ENCODE assay signal across 15 cellular contexts in the genomic region with DNA sequence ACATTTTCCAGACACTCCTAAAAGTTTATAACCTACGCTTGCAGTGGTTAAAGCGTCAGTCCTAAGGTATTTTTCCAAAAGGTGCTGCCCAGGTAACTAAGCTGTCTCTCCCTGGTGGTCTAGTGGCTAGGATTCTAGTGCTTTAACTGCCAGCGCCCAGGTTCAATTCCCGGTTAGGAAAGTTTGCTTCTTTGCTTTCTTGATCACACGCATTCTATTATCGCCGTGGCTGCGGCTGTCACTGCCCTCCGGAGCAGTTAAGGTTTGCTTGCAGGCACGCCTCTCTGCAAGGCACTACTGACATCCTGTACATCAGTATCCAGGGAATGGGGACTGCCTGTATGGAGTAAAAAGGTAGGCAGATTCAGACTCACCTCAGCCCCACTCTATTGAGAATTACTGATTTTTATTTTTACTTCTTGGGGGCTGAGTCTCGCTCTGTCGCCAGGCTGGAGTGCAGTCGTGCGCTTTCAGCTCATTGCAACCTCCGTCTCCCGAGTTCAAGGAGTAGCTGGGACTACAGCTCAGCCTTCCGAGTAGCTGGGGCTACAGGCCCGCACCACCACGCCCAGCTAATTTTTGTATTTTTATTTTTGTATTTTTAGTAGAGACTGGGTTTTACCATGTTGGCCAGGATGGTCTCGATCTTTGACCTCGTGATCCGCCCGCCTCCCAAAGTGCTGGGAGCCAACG. TPM values are rescaled to one million over a fixed set of nuclear protein-coding genes. Genes with fewer than 3 reads are reported as not detected.
DNase-seq lines count a peak whose midpoint lies in the region; ATAC-seq, FAIRE-seq and TF ChIP-seq lines count a peak whose summit lies in the region.
"Had no signal": no experiment of that assay in that cellular context is flagged by ENCODE, and none has a peak within 500 bp of the region (broad histone marks: within the 10 kb centered on the region; RNA-seq: fewer than 3 reads in every experiment).

No MANE protein-coding gene starts in this region.

- TF ChIP-seq POLR2A in HepG2 (IDR thresholded peaks at IDR 0.05; ENCODE audit: insufficient read depth in 1 of 2, low read depth in 2 of 2, low read length in 2 of 2) (no peak), right lobe of liver (IDR thresholded peaks at IDR 0.05) (no peak), thyroid gland (IDR thresholded peaks at IDR 0.05) (no peak)

- intact Hi-C loops in HepG2 (cut with micrococcal nuclease; ENCODE audit: unreplicated experiment), result no loop called here
- intact Hi-C loops in right lobe of liver (cut with DNase I), result no loop called here
- intact Hi-C loops in thyroid gland (cut with DNase I), result no loop called here

- POLR2A ChIA-PET in HepG2 (lab: Yijun Ruan, JAX), result no interaction called here

- H4K20me1 ChIP-seq in HepG2 (ENCODE audit: insufficient read depth, low read length) (no peaks in the 10 kb centered on the region), OCI-LY3 (ENCODE audit: insufficient read depth, low read length) (no peaks in the 10 kb centered on the region), hepatocyte (ENCODE audit: insufficient read depth, poor library complexity, severe bottlenecking) (no peaks in the 10 kb centered on the region)

- 78% methylated on average over 24 of the region's 24 CpGs for WGBS in HepG2 (ENCODE audit: low lambda C conversion rate)
- WGBS in right lobe of liver (ENCODE audit: insufficient coverage, low coverage, low lambda C conversion rate, missing lambda C conversion rate), result 70% methylated on average over 24 of the region's 24 CpGs
- WGBS in hepatocyte (ENCODE audit: low lambda C conversion rate, missing lambda C conversion rate), result 25% methylated on average over 24 of the region's 24 CpGs
- WGBS in thymus, result 77% methylated on average over 24 of the region's 24 CpGs
- WGBS in thyroid gland, 2 donors, result 80 to 83% methylated on average over 24 of the region's 24 CpGs

- no peaks in the 10 kb centered on the region for H3K36me3 ChIP-seq in HepG2 (replicated peaks in 1 of 2; ENCODE audit: control insufficient read depth in 1 of 2, insufficient read depth in 2 of 2, low read length in 2 of 2)
- H3K36me3 ChIP-seq in right lobe of liver, result no peaks in the 10 kb centered on the region
- no peaks in the 10 kb centered on the region for H3K36me3 ChIP-seq in OCI-LY3 (replicated peaks; ENCODE audit: low read depth, low read length)
- no peaks in the 10 kb centered on the region for H3K36me3 ChIP-seq in hepatocyte (replicated peaks; ENCODE audit: insufficient read depth, low read depth)
- H3K36me3 ChIP-seq in thymus (ENCODE audit: control insufficient read depth, insufficient read depth), result no peaks in the 10 kb centered on the region
- H3K36me3 ChIP-seq in thyroid gland, result no peaks in the 10 kb centered on the region
- H3K36me3 ChIP-seq: heart left ventricle, upper lobe of left lung had no signal

- ATAC-seq in HepG2 (peak; percentile 33; the same call in 1 of the 3 replicates), right lobe of liver (no peak), GM18858 (IDR thresholded peaks at IDR 0.05; ENCODE audit: unreplicated experiment) (no peak)
- ATAC-seq: sciatic nerve had no signal

- H3K9me3 ChIP-seq in HepG2 (ENCODE audit: low read length) (no peaks in the 10 kb centered on the region), right lobe of liver (no peaks in the 10 kb centered on the region), OCI-LY3 (ENCODE audit: insufficient read depth, low read length) (no peaks in the 10 kb centered on the region), hepatocyte (ENCODE audit: low read depth) (no peaks in the 10 kb centered on the region), thymus (ENCODE audit: control insufficient read depth) (no peaks in the 10 kb centered on the region), thyroid gland (no peaks in the 10 kb centered on the region)
- H3K9me3 ChIP-seq: heart left ventricle, upper lobe of left lung had no signal

- H3K79me2 ChIP-seq in HepG2 (ENCODE audit: insufficient read depth, low read length), result no peaks in the 10 kb centered on the region
- no peaks in the 10 kb centered on the region for H3K79me2 ChIP-seq in OCI-LY3 (ENCODE audit: low read length)
- H3K79me2 ChIP-seq in hepatocyte, result no peaks in the 10 kb centered on the region

- H3K4me1 ChIP-seq in HepG2 (ENCODE audit: insufficient read depth, low read length) (peaks cover 27% of the 10 kb centered on the region), right lobe of liver (no peaks in the 10 kb centered on the region), OCI-LY3 (ENCODE audit: low read length) (no peaks in the 10 kb centered on the region), hepatocyte (ENCODE audit: insufficient read depth) (no peaks in the 10 kb centered on the region), thymus (ENCODE audit: control insufficient read depth, insufficient read depth, low read length) (no peaks in the 10 kb centered on the region), thyroid gland (no peaks in the 10 kb centered on the region)
- H3K4me1 ChIP-seq: upper lobe of left lung had no signal

- H3K27me3 ChIP-seq in HepG2 (ENCODE audit: control insufficient read depth in 1 of 2, insufficient read depth in 2 of 2, low read length in 2 of 2) (no peaks in the 10 kb centered on the region), right lobe of liver (no peaks in the 10 kb centered on the region), OCI-LY3 (ENCODE audit: low read depth, low read length) (no peaks in the 10 kb centered on the region), hepatocyte (peaks cover 33% of the 10 kb centered on the region), thymus (ENCODE audit: control insufficient read depth, insufficient read depth) (peaks cover 2% of the 10 kb centered on the region), thyroid gland (no peaks in the 10 kb centered on the region)
- H3K27me3 ChIP-seq: upper lobe of left lung had no signal

- H3K9ac ChIP-seq in HepG2 (ENCODE audit: insufficient read depth, low read depth, low read length), result no peak overlapping the region
- H3K9ac ChIP-seq in OCI-LY3 (ENCODE audit: low read length), result peak overlapping the region; percentile 64

- no peak for TF ChIP-seq RAD21 in HepG2 (CRISPR knock-in tag; IDR thresholded peaks at IDR 0.05)

- H3K27ac ChIP-seq in HepG2 (ENCODE audit: extremely low read length, insufficient read depth, low read length) (no peak overlapping the region), right lobe of liver (no peak overlapping the region), OCI-LY3 (ENCODE audit: low read length) (no peak overlapping the region), hepatocyte (no peak overlapping the region), thymus (ENCODE audit: low read depth) (no peak overlapping the region), thyroid gland (no peak overlapping the region)
- H3K27ac ChIP-seq: heart left ventricle, upper lobe of left lung had no signal

- TF ChIP-seq EP300 in HepG2 (IDR thresholded peaks at IDR 0.05; ENCODE audit: low read depth in 2 of 2, low read length in 2 of 2) (no peak), HepG2 (CRISPR knock-in tag; IDR thresholded peaks at IDR 0.05; ENCODE audit: borderline replicate concordance) (no peak)

- CTCF ChIA-PET in HepG2 (lab: Yijun Ruan, JAX; ENCODE audit: low intra/inter-chr PET ratio, low total read pairs), result no interaction called here

- H2AFZ ChIP-seq in HepG2 (ENCODE audit: low read length) (no peak overlapping the region), OCI-LY3 (ENCODE audit: low read depth, low read length) (no peak overlapping the region), hepatocyte (no peak overlapping the region)

- no TSS peak for BruUV-seq in HepG2 (replicated peaks; lab: Mats Ljungman, UMichigan)

- H3K4me2 ChIP-seq in HepG2 (ENCODE audit: low read depth, low read length) (peak overlapping the region; percentile 15; the same call in 1 of the 2 replicates), OCI-LY3 (ENCODE audit: low read length) (peak overlapping the region; percentile 84), hepatocyte (peak overlapping the region; percentile 70)

- TF ChIP-seq CTCF in HepG2 (CRISPR knock-in tag; IDR thresholded peaks at IDR 0.05) (no peak), right lobe of liver (IDR thresholded peaks at IDR 0.05) (no peak), OCI-LY3 (IDR thresholded peaks at IDR 0.05; ENCODE audit: low read depth, low read length) (no peak), hepatocyte (IDR thresholded peaks at IDR 0.05; ENCODE audit: poor library complexity) (no peak), thyroid gland (IDR thresholded peaks at IDR 0.05) (no peak)

- no peak for DNase-seq in HepG2 (ENCODE audit: low spot score)
- no peak for DNase-seq in right lobe of liver
- peak; percentile 25 for DNase-seq in hepatocyte (ENCODE audit: low spot score)
- DNase-seq in thyroid gland, result no peak
- no peak for DNase-seq in NCI-H2171 (lab: John Stamatoyannopoulos, UW)
- DNase-seq: amniotic stem cell, heart left ventricle had no signal

- in situ Hi-C loops in HepG2 (cut with HindIII; ENCODE audit: extremely low pct_ligation_motif_present, low pct_unique_long_range_greater_than_20kb), result no loop called here

- H3K9me2 ChIP-seq in hepatocyte (replicated peaks; ENCODE audit: insufficient read depth), result no peaks in the 10 kb centered on the region

- H3K4me3 ChIP-seq in HepG2 (replicated peaks in 1 of 3; ENCODE audit: insufficient read depth in 1 of 3, low read depth in 2 of 3, low read length in 3 of 3) (no peak overlapping the region), right lobe of liver (no peak overlapping the region), OCI-LY3 (ENCODE audit: low read length) (peak overlapping the region; percentile 77), hepatocyte (peak overlapping the region; percentile 3), thymus (ENCODE audit: low read length) (peak overlapping the region; percentile 12), thyroid gland (replicated peaks in 1 of 3) (no peak overlapping the region)

- no peak for FAIRE-seq in HepG2 (lab: Jason Lieb, UNC)

RNA-seq across cellular contexts. Expression of a gene that starts 53.2 kb away (rescaled TPM):
- total RNA-seq in HepG2 (2016; rRNA removed; fragmentation: Illumina TruSeq; extraction: Trizol) (not detected in 2 replicates), right lobe of liver (not detected), hepatocyte (not detected in 2 replicates), thyroid gland (not detected)
- not detected in 2 replicates for total RNA-seq in HepG2 (2016; cell fraction: cytosol; rRNA removed; fragmentation: Illumina TruSeq; extraction: Trizol; ENCODE audit: low read depth)
- total RNA-seq in HepG2 (2016; cell fraction: insoluble cytoplasmic fraction; rRNA removed; fragmentation: Illumina TruSeq; extraction: Trizol), result not detected in 2 replicates
- not detected in 2 replicates for total RNA-seq in HepG2 (2016; cell fraction: membrane; rRNA removed; fragmentation: Illumina TruSeq; extraction: Trizol)
- total RNA-seq in HepG2 (2016; cell fraction: nucleus; rRNA removed; fragmentation: Illumina TruSeq; extraction: Trizol), result not detected in 2 replicates
- polyA plus RNA-seq in HepG2 (2011; rRNA removed) (not detected in 2 replicates), hepatocyte (not detected in 2 replicates), thymus (1.0 TPM)
- polyA plus RNA-seq in HepG2 (2011; cell fraction: cytosol; rRNA removed), result not detected in 2 replicates
- not detected in 2 replicates for polyA plus RNA-seq in HepG2 (2011; cell fraction: nucleus; rRNA removed)
- polyA plus RNA-seq in HepG2 (2012), result not detected in 2 replicates
- not detected in 2 replicates for polyA plus RNA-seq in HepG2 (2016; cell fraction: cytosol; fragmentation: Illumina TruSeq; extraction: Trizol; ENCODE audit: low read depth)
- polyA plus RNA-seq in HepG2 (2016; cell fraction: insoluble cytoplasmic fraction; fragmentation: Illumina TruSeq; extraction: Trizol; ENCODE audit: low read depth), result not detected in 2 replicates
- polyA plus RNA-seq in HepG2 (2016; cell fraction: membrane; fragmentation: Illumina TruSeq; extraction: Trizol; ENCODE audit: low read depth), result not detected in 2 replicates
- not detected in 2 replicates for polyA plus RNA-seq in HepG2 (2016; cell fraction: nucleus; fragmentation: Illumina TruSeq; extraction: Trizol; ENCODE audit: insufficient read depth, low read depth)
- not detected in 2 replicates for polyA minus RNA-seq in HepG2 (2011; rRNA and poly(A)+ RNA removed; ENCODE audit: low replicate concordance)
- not detected in 2 replicates for polyA minus RNA-seq in HepG2 (2011; cell fraction: cytosol; rRNA and poly(A)+ RNA removed)
- polyA minus RNA-seq in HepG2 (2011; cell fraction: nucleus; rRNA and poly(A)+ RNA removed), result not detected in 2 replicates
- total RNA-seq: activated CD8-positive, alpha-beta memory T cell treated with anti-CD3 and anti-CD28 coated beads for 36 hours; heart left ventricle; M059J; NCI-H460 had no signal
- polyA plus RNA-seq: heart left ventricle had no signal

Comparison
In these comparisons a context has a peak if more than half of its experiments do, and no peak if none do; other contexts are left out.
1. H3K4me2 ChIP-seq: peak in every context shown above with its lines; median percentile 84 in OCI-LY3; 70 in hepatocyte; 15 in HepG2.
2. H3K4me3 ChIP-seq: peak in OCI-LY3 (single experiment), hepatocyte (single experiment) and thymus (single experiment); none in HepG2 (0 of 3), right lobe of liver (0 of 3) and thyroid gland (0 of 3).